2 cellular contexts compared by ENCODE assay signal in the genomic region with DNA sequence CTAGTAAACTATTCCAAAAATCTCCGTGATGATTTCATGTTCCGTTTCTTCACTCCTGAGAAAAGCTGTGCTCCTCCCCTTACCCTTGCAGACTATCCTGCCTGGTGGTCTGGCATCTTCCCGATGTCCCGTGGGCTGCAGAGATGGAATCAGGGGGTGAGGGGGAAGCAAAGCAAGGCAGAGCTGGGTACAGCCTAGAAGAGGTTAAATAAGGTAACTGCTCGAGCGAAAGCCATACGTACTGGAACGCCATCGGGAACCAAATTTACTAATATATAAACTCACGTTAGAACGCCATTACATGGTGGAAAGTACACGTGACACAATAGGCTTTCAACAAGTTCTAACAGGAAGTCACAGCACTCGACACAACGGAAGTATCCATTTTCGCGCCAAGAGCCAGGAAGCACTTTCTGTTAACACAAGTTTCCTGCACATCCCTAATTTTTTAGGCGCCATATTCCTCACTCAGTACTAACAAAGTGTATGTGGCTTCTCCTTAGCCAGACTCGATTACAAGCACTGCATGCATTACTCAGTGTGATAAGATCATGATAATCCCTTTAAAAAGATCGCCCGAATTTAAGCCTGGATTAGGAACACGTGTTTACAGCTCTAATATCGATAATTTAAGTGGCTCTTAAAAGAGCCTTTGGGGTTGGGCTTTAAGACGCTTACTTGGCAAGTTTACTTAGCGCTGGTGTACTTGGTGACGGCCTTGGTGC.
A peak's percentile ranks its signal among the peaks of the same experiment; 100 is the strongest.
TF ChIP-seq lines count a peak whose summit lies in the region.

No MANE protein-coding gene starts in this region.

TF ChIP-seq in GM23338, 12 proteins besides CTCF, POLR2A, EP300 and RAD21 (continued from another document):
- TF ChIP-seq, protein P1, sequence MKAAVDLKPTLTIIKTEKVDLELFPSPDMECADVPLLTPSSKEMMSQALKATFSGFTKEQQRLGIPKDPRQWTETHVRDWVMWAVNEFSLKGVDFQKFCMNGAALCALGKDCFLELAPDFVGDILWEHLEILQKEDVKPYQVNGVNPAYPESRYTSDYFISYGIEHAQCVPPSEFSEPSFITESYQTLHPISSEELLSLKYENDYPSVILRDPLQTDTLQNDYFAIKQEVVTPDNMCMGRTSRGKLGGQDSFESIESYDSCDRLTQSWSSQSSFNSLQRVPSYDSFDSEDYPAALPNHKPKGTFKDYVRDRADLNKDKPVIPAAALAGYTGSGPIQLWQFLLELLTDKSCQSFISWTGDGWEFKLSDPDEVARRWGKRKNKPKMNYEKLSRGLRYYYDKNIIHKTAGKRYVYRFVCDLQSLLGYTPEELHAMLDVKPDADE (IDR thresholded peaks at IDR 0.05): 0 out of 2 replicates have a peak, but pooled peaks have one; percentile 42

TF ChIP-seq in GM12878, 131 proteins besides CTCF, POLR2A, EP300 and RAD21 (continued from another document and continues in another):
- TF ChIP-seq IRF4 (IDR thresholded peaks at IDR 0.05; ENCODE audit: low read depth, low read length) (0 out of 2 replicates have a peak, but pooled peaks have one; percentile 19), TCF7 (IDR thresholded peaks at IDR 0.05; ENCODE audit: borderline replicate concordance) (no peak), NR2F1 (conservative IDR thresholded peaks at IDR 0.05) (no peak), MEF2B (IDR thresholded peaks at IDR 0.05; ENCODE audit: partially characterized antibody, poor library complexity, severe bottlenecking) (peak; percentile 73), JUNB (IDR thresholded peaks at IDR 0.05) (no peak), CBFB (IDR thresholded peaks at IDR 0.05; ENCODE audit: low read depth) (peak; percentile 61), NFXL1 (IDR thresholded peaks at IDR 0.05; ENCODE audit: borderline replicate concordance) (no peak), MYC (IDR thresholded peaks at IDR 0.05; ENCODE audit: insufficient read depth, insufficient read length, insufficient replicate concordance, low read length, severe bottlenecking) (no peak), ZZZ3 (IDR thresholded peaks at IDR 0.05; ENCODE audit: control insufficient read depth, insufficient read length, low read depth) (no peak), SMAD5 (IDR thresholded peaks at IDR 0.05; ENCODE audit: low read depth) (peak; percentile 93), SMARCA5 (IDR thresholded peaks at IDR 0.05) (0 out of 2 replicates have a peak, but pooled peaks have one; percentile 17), CHD2 (IDR thresholded peaks at IDR 0.05; ENCODE audit: borderline replicate concordance, low read depth, low read length) (peak; percentile 5; the same call in 1 of the 2 replicates), CBX5 (IDR thresholded peaks at IDR 0.05; ENCODE audit: low read depth) (0 out of 2 replicates have a peak, but pooled peaks have one; percentile 2), PAX5 (IDR thresholded peaks at IDR 0.05; ENCODE audit: borderline replicate concordance, low read depth, low read length) (peak; percentile 61; the same call in 1 of the 2 replicates), KAT2A (conservative IDR thresholded peaks at IDR 0.05; ENCODE audit: control insufficient read depth, low read depth, low read length) (peak; percentile 9; the same call in 1 of the 2 replicates), MXI1 (IDR thresholded peaks at IDR 0.05; ENCODE audit: low read depth, low read length) (peak; percentile 81; the same call in 1 of the 2 replicates), POLR2AphosphoS5 (IDR thresholded peaks at IDR 0.05; ENCODE audit: low read length) (peak; percentile 96), NR2C1 (IDR thresholded peaks at IDR 0.05) (peak; percentile 44; the same call in 1 of the 2 replicates), RB1 (IDR thresholded peaks at IDR 0.05; ENCODE audit: borderline replicate concordance) (peak; percentile 99), DPF2 (IDR thresholded peaks at IDR 0.05) (0 out of 2 replicates have a peak, but pooled peaks have one; percentile 14)
- TF ChIP-seq, protein P2, sequence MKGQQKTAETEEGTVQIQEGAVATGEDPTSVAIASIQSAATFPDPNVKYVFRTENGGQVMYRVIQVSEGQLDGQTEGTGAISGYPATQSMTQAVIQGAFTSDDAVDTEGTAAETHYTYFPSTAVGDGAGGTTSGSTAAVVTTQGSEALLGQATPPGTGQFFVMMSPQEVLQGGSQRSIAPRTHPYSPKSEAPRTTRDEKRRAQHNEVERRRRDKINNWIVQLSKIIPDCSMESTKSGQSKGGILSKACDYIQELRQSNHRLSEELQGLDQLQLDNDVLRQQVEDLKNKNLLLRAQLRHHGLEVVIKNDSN (IDR thresholded peaks at IDR 0.05; ENCODE audit: borderline replicate concordance, extremely low read length, insufficient read depth, low read depth, low read length): peak; percentile 68
- TF ChIP-seq, protein P3, sequence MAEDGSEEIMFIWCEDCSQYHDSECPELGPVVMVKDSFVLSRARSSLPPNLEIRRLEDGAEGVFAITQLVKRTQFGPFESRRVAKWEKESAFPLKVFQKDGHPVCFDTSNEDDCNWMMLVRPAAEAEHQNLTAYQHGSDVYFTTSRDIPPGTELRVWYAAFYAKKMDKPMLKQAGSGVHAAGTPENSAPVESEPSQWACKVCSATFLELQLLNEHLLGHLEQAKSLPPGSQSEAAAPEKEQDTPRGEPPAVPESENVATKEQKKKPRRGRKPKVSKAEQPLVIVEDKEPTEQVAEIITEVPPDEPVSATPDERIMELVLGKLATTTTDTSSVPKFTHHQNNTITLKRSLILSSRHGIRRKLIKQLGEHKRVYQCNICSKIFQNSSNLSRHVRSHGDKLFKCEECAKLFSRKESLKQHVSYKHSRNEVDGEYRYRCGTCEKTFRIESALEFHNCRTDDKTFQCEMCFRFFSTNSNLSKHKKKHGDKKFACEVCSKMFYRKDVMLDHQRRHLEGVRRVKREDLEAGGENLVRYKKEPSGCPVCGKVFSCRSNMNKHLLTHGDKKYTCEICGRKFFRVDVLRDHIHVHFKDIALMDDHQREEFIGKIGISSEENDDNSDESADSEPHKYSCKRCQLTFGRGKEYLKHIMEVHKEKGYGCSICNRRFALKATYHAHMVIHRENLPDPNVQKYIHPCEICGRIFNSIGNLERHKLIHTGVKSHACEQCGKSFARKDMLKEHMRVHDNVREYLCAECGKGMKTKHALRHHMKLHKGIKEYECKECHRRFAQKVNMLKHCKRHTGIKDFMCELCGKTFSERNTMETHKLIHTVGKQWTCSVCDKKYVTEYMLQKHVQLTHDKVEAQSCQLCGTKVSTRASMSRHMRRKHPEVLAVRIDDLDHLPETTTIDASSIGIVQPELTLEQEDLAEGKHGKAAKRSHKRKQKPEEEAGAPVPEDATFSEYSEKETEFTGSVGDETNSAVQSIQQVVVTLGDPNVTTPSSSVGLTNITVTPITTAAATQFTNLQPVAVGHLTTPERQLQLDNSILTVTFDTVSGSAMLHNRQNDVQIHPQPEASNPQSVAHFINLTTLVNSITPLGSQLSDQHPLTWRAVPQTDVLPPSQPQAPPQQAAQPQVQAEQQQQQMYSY (CRISPR knock-in tag; IDR thresholded peaks at IDR 0.05): peak; percentile 90
- TF ChIP-seq, protein P4, sequence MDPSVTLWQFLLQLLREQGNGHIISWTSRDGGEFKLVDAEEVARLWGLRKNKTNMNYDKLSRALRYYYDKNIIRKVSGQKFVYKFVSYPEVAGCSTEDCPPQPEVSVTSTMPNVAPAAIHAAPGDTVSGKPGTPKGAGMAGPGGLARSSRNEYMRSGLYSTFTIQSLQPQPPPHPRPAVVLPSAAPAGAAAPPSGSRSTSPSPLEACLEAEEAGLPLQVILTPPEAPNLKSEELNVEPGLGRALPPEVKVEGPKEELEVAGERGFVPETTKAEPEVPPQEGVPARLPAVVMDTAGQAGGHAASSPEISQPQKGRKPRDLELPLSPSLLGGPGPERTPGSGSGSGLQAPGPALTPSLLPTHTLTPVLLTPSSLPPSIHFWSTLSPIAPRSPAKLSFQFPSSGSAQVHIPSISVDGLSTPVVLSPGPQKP (IDR thresholded peaks at IDR 0.05; ENCODE audit: low read depth, low read length): peak; percentile 56; the same call in 1 of the 2 replicates
- TF ChIP-seq, protein P5, sequence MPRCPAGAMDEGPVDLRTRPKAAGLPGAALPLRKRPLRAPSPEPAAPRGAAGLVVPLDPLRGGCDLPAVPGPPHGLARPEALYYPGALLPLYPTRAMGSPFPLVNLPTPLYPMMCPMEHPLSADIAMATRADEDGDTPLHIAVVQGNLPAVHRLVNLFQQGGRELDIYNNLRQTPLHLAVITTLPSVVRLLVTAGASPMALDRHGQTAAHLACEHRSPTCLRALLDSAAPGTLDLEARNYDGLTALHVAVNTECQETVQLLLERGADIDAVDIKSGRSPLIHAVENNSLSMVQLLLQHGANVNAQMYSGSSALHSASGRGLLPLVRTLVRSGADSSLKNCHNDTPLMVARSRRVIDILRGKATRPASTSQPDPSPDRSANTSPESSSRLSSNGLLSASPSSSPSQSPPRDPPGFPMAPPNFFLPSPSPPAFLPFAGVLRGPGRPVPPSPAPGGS (IDR thresholded peaks at IDR 0.05; ENCODE audit: borderline replicate concordance, insufficient read depth, low read depth, low read length, poor library complexity, severe bottlenecking): peak; percentile 37
- TF ChIP-seq, protein P6, sequence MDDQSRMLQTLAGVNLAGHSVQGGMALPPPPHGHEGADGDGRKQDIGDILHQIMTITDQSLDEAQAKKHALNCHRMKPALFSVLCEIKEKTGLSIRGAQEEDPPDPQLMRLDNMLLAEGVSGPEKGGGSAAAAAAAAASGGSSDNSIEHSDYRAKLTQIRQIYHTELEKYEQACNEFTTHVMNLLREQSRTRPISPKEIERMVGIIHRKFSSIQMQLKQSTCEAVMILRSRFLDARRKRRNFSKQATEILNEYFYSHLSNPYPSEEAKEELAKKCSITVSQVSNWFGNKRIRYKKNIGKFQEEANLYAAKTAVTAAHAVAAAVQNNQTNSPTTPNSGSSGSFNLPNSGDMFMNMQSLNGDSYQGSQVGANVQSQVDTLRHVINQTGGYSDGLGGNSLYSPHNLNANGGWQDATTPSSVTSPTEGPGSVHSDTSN (IDR thresholded peaks at IDR 0.05; ENCODE audit: insufficient replicate concordance, low read depth, low read length): no peak
- TF ChIP-seq, protein P7, sequence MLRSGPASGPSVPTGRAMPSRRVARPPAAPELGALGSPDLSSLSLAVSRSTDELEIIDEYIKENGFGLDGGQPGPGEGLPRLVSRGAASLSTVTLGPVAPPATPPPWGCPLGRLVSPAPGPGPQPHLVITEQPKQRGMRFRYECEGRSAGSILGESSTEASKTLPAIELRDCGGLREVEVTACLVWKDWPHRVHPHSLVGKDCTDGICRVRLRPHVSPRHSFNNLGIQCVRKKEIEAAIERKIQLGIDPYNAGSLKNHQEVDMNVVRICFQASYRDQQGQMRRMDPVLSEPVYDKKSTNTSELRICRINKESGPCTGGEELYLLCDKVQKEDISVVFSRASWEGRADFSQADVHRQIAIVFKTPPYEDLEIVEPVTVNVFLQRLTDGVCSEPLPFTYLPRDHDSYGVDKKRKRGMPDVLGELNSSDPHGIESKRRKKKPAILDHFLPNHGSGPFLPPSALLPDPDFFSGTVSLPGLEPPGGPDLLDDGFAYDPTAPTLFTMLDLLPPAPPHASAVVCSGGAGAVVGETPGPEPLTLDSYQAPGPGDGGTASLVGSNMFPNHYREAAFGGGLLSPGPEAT (IDR thresholded peaks at IDR 0.05; ENCODE audit: low read depth): peak; percentile 11; the same call in 1 of the 2 replicates
- TF ChIP-seq, protein P8, sequence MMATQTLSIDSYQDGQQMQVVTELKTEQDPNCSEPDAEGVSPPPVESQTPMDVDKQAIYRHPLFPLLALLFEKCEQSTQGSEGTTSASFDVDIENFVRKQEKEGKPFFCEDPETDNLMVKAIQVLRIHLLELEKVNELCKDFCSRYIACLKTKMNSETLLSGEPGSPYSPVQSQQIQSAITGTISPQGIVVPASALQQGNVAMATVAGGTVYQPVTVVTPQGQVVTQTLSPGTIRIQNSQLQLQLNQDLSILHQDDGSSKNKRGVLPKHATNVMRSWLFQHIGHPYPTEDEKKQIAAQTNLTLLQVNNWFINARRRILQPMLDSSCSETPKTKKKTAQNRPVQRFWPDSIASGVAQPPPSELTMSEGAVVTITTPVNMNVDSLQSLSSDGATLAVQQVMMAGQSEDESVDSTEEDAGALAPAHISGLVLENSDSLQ (IDR thresholded peaks at IDR 0.05): no peak
- TF ChIP-seq, protein P9, sequence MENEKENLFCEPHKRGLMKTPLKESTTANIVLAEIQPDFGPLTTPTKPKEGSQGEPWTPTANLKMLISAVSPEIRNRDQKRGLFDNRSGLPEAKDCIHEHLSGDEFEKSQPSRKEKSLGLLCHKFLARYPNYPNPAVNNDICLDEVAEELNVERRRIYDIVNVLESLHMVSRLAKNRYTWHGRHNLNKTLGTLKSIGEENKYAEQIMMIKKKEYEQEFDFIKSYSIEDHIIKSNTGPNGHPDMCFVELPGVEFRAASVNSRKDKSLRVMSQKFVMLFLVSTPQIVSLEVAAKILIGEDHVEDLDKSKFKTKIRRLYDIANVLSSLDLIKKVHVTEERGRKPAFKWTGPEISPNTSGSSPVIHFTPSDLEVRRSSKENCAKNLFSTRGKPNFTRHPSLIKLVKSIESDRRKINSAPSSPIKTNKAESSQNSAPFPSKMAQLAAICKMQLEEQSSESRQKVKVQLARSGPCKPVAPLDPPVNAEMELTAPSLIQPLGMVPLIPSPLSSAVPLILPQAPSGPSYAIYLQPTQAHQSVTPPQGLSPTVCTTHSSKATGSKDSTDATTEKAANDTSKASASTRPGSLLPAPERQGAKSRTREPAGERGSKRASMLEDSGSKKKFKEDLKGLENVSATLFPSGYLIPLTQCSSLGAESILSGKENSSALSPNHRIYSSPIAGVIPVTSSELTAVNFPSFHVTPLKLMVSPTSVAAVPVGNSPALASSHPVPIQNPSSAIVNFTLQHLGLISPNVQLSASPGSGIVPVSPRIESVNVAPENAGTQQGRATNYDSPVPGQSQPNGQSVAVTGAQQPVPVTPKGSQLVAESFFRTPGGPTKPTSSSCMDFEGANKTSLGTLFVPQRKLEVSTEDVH (IDR thresholded peaks at IDR 0.05; ENCODE audit: low read depth, partially characterized antibody): peak; percentile 99
- TF ChIP-seq, protein P10, sequence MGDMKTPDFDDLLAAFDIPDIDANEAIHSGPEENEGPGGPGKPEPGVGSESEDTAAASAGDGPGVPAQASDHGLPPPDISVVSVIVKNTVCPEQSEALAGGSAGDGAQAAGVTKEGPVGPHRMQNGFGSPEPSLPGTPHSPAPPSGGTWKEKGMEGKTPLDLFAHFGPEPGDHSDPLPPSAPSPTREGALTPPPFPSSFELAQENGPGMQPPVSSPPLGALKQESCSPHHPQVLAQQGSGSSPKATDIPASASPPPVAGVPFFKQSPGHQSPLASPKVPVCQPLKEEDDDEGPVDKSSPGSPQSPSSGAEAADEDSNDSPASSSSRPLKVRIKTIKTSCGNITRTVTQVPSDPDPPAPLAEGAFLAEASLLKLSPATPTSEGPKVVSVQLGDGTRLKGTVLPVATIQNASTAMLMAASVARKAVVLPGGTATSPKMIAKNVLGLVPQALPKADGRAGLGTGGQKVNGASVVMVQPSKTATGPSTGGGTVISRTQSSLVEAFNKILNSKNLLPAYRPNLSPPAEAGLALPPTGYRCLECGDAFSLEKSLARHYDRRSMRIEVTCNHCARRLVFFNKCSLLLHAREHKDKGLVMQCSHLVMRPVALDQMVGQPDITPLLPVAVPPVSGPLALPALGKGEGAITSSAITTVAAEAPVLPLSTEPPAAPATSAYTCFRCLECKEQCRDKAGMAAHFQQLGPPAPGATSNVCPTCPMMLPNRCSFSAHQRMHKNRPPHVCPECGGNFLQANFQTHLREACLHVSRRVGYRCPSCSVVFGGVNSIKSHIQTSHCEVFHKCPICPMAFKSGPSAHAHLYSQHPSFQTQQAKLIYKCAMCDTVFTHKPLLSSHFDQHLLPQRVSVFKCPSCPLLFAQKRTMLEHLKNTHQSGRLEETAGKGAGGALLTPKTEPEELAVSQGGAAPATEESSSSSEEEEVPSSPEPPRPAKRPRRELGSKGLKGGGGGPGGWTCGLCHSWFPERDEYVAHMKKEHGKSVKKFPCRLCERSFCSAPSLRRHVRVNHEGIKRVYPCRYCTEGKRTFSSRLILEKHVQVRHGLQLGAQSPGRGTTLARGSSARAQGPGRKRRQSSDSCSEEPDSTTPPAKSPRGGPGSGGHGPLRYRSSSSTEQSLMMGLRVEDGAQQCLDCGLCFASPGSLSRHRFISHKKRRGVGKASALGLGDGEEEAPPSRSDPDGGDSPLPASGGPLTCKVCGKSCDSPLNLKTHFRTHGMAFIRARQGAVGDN (IDR thresholded peaks at IDR 0.05): peak; percentile 92
